Comparison of ENCODE assay signal across 2 cellular contexts in the genomic region with DNA sequence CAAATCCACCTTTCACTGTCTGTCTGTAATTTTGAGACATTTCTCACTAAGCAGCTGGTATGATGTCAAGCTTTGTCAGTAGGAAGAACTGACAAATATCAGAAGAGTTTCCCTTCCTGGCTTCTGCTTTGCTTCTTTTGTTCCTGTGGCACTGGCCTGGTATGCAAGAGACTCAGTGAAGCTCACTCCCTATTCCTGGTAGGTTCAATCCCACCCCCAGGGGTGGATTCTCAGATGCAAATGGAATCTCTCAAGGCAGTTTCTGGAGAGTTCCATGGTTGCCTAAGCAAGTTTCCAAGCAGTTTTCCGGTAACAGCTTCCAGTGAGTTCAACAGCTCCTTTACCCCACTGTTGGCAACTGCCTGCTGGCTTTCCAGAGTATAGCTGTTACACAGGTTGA.
TF ChIP-seq lines count a peak whose summit lies in the region.

No MANE protein-coding gene starts in this region.

TF ChIP-seq in GM23338, 12 proteins besides CTCF, POLR2A, EP300 and RAD21:
- TF ChIP-seq ZNF114 (CRISPR knock-in tag; IDR thresholded peaks at IDR 0.05) (no peak), ZNF462 (CRISPR knock-in tag; IDR thresholded peaks at IDR 0.05) (no peak), POLR2AphosphoS5 (IDR thresholded peaks at IDR 0.05; ENCODE audit: low read depth) (no peak), ZNF331 (CRISPR knock-in tag; IDR thresholded peaks at IDR 0.05; ENCODE audit: low read depth) (no peak), NANOG (IDR thresholded peaks at IDR 0.05; ENCODE audit: borderline replicate concordance) (no peak), STAT1 (IDR thresholded peaks at IDR 0.05; ENCODE audit: unreplicated experiment) (no peak)
- TF ChIP-seq, protein P1, sequence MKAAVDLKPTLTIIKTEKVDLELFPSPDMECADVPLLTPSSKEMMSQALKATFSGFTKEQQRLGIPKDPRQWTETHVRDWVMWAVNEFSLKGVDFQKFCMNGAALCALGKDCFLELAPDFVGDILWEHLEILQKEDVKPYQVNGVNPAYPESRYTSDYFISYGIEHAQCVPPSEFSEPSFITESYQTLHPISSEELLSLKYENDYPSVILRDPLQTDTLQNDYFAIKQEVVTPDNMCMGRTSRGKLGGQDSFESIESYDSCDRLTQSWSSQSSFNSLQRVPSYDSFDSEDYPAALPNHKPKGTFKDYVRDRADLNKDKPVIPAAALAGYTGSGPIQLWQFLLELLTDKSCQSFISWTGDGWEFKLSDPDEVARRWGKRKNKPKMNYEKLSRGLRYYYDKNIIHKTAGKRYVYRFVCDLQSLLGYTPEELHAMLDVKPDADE (IDR thresholded peaks at IDR 0.05): no peak

TF ChIP-seq in H1, 55 proteins besides CTCF, POLR2A, EP300 and RAD21:
- no peak for TF ChIP-seq CTBP2 (IDR thresholded peaks at IDR 0.05; ENCODE audit: borderline replicate concordance, insufficient read depth, insufficient read length, low read length)
- TF ChIP-seq, protein P2, sequence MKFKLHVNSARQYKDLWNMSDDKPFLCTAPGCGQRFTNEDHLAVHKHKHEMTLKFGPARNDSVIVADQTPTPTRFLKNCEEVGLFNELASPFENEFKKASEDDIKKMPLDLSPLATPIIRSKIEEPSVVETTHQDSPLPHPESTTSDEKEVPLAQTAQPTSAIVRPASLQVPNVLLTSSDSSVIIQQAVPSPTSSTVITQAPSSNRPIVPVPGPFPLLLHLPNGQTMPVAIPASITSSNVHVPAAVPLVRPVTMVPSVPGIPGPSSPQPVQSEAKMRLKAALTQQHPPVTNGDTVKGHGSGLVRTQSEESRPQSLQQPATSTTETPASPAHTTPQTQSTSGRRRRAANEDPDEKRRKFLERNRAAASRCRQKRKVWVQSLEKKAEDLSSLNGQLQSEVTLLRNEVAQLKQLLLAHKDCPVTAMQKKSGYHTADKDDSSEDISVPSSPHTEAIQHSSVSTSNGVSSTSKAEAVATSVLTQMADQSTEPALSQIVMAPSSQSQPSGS (IDR thresholded peaks at IDR 0.05; ENCODE audit: low read length): no peak
- no peak for TF ChIP-seq CBX5 (IDR thresholded peaks at IDR 0.05; ENCODE audit: low read depth, low read length)
